8 cellular contexts compared by ENCODE assay signal in the genomic region with DNA sequence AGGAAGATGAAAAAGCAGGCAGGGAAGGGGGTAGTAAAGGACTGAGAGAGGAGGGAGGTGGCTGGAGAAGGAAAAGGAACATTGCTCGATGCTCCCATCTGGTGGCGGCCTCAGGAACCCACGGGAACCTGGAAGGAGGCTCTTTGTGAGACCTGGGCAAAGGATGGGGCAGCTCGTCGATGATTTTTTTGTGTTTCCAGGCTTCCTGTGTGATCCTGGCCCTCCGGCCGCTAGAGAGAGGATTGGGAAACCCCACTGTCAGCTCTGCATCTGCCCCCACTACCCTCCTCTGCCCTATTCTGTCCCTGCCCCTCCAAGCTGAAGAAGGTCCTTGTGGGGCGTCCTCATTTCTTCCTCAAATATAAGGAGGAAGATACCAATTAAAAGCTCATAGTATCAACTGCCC. TPM values are rescaled to one million over a fixed set of nuclear protein-coding genes. Genes with fewer than 3 reads are reported as not detected.
A peak's percentile ranks its signal among the peaks of the same experiment; 100 is the strongest.
DNase-seq lines count a peak whose midpoint lies in the region; ATAC-seq and TF ChIP-seq lines count a peak whose summit lies in the region.

No MANE protein-coding gene starts in this region.

- H3K4me3 ChIP-seq in AG09309 (ENCODE audit: control insufficient read depth, low read depth, low read length) (no peak overlapping the region), coronary artery (no peak overlapping the region), lower leg skin (ENCODE audit: low read depth, poor library complexity, severe bottlenecking) (no peak overlapping the region)

- no peak for TF ChIP-seq POLR2A in lower leg skin (IDR thresholded peaks at IDR 0.05)

- POLR2A ChIA-PET in WTC11 (lab: Charles Lee): interaction anchor here (1.8 kb wide), 1 partner anchor 59 kb away, joined by 6 read pairs; no protein-coding TSS in a partner anchor

- CTCF ChIA-PET in WTC11 (lab: Charles Lee): interaction anchor here (0.8 to 9.0 kb wide), 35 partner anchors 10 to 480 kb away, joined by 3 to 233 read pairs (median 5); a partner anchor contains a TSS

- H3K27ac ChIP-seq in coronary artery: no peak overlapping the region

- no peaks in the 10 kb centered on the region for H3K27me3 Mint-ChIP-seq in WTC11 (ENCODE audit: low read depth)

- intact Hi-C loops in lower leg skin (cut with DNase I; ENCODE audit: low total_unique reads): no loop called here

- peak; percentile 88 for TF ChIP-seq CTCF in AG09309 (IDR thresholded peaks at IDR 0.05; ENCODE audit: control insufficient read depth, insufficient read depth, low read depth, low read length, missing control alignments)
- peak; percentile 79 for TF ChIP-seq CTCF in GM20000 (IDR thresholded peaks at IDR 0.05; ENCODE audit: extremely low read depth, missing control alignments)
- TF ChIP-seq CTCF in WTC11 (IDR thresholded peaks at IDR 0.05): 0 out of 2 replicates have a peak, but pooled peaks have one; percentile 44
- peak; percentile 66 for TF ChIP-seq CTCF in coronary artery (IDR thresholded peaks at IDR 0.05)
- TF ChIP-seq CTCF in lower leg skin (IDR thresholded peaks at IDR 0.05): peak in 1 of 3 donors; percentile 33

- 13 to 14% methylated on average over 8 of the region's 8 CpGs for WGBS in lower leg skin, 2 donors

- H3K4me1 Mint-ChIP-seq in WTC11: peaks cover 9% of the 10 kb centered on the region

- no peak overlapping the region for H3K27ac Mint-ChIP-seq in WTC11

- H3K9me3 Mint-ChIP-seq in WTC11: no peaks in the 10 kb centered on the region

- ATAC-seq in WTC11: peak; percentile 90
- ATAC-seq in GM19035 (IDR thresholded peaks at IDR 0.05; ENCODE audit: unreplicated experiment): no peak

- H3K36me3 Mint-ChIP-seq in WTC11: no peaks in the 10 kb centered on the region

- no peak for DNase-seq in AG09309 (ENCODE audit: low read depth)
- peak; percentile 87 for DNase-seq in GM20000 (ENCODE audit: low spot score)
- DNase-seq in NCI-H2227 treated with DMSO at 0.1 percent for 48 hours (lab: John Stamatoyannopoulos, UW): peak; percentile 80
- DNase-seq in WTC11 (ENCODE audit: low spot score): peak; percentile 83
- DNase-seq in coronary artery (ENCODE audit: low spot score): no peak
- peak; percentile 69 to 92 for DNase-seq in lower leg skin (ENCODE audit: low spot score in 2 of 2)
- DNase-seq in stimulated activated CD8-positive, alpha-beta memory T cell treated with anti-CD3 and anti-CD28 coated beads, Interleukin-7, amount 100 ng/mL, for 24 hours (ENCODE audit: low read depth): peak; percentile 26

- no peak overlapping the region for H3K4me3 Mint-ChIP-seq in WTC11

TF ChIP-seq in WTC11, 78 proteins besides CTCF, POLR2A, EP300 and RAD21:
- TF ChIP-seq ZBTB21 (CRISPR knock-in tag; IDR thresholded peaks at IDR 0.05; ENCODE audit: borderline replicate concordance): no peak
- TF ChIP-seq, protein P1, sequence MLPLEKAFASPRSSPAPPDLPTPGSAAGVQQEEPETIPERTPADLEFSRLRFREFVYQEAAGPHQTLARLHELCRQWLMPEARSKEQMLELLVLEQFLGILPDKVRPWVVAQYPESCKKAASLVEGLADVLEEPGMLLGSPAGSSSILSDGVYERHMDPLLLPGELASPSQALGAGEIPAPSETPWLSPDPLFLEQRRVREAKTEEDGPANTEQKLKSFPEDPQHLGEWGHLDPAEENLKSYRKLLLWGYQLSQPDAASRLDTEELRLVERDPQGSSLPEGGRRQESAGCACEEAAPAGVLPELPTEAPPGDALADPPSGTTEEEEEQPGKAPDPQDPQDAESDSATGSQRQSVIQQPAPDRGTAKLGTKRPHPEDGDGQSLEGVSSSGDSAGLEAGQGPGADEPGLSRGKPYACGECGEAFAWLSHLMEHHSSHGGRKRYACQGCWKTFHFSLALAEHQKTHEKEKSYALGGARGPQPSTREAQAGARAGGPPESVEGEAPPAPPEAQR (CRISPR knock-in tag; IDR thresholded peaks at IDR 0.05): no peak
- no peak for TF ChIP-seq ELF4 (CRISPR knock-in tag; IDR thresholded peaks at IDR 0.05; ENCODE audit: low read depth)
- TF ChIP-seq, protein P2, sequence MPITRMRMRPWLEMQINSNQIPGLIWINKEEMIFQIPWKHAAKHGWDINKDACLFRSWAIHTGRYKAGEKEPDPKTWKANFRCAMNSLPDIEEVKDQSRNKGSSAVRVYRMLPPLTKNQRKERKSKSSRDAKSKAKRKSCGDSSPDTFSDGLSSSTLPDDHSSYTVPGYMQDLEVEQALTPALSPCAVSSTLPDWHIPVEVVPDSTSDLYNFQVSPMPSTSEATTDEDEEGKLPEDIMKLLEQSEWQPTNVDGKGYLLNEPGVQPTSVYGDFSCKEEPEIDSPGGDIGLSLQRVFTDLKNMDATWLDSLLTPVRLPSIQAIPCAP (CRISPR knock-in tag; IDR thresholded peaks at IDR 0.05): no peak
- TF ChIP-seq MYBL2 (CRISPR knock-in tag; IDR thresholded peaks at IDR 0.05): no peak
- TF ChIP-seq MXD4 (CRISPR knock-in tag; IDR thresholded peaks at IDR 0.05; ENCODE audit: borderline replicate concordance): no peak
- TF ChIP-seq, protein P3, sequence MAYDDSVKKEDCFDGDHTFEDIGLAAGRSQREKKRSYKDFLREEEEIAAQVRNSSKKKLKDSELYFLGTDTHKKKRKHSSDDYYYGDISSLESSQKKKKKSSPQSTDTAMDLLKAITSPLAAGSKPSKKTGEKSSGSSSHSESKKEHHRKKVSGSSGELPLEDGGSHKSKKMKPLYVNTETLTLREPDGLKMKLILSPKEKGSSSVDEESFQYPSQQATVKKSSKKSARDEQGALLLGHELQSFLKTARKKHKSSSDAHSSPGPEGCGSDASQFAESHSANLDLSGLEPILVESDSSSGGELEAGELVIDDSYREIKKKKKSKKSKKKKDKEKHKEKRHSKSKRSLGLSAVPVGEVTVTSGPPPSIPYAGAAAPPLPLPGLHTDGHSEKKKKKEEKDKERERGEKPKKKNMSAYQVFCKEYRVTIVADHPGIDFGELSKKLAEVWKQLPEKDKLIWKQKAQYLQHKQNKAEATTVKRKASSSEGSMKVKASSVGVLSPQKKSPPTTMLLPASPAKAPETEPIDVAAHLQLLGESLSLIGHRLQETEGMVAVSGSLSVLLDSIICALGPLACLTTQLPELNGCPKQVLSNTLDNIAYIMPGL (CRISPR knock-in tag; IDR thresholded peaks at IDR 0.05): no peak
- TF ChIP-seq OVOL2 (CRISPR knock-in tag; IDR thresholded peaks at IDR 0.05; ENCODE audit: borderline replicate concordance): no peak
- no peak for TF ChIP-seq TP53 (CRISPR knock-in tag; IDR thresholded peaks at IDR 0.05)
- no peak for TF ChIP-seq HMGA2 (CRISPR knock-in tag; IDR thresholded peaks at IDR 0.05)
TF ChIP-seq in WTC11: peak in this region for 0.

RNA-seq across cellular contexts. Expression of a gene that starts 6.6 kb away (rescaled TPM):
- total RNA-seq in WTC11 (2021) (0.07 to 0.11 TPM (median 0.09 TPM) in 3 replicates), lower leg skin (under 1 TPM in 3 of 4 donors, not detected in 1; 0.26 to 0.61 (median 0.59) TPM)

RNA-seq across cellular contexts. Expression of a gene that starts 24.2 kb away (rescaled TPM):
- total RNA-seq in WTC11 (2021) (33.5 to 37.9 TPM (median 36.0 TPM) in 3 replicates), lower leg skin (100 to 1,000 TPM; 130 to 156 (median 142) TPM)

Comparison
In these comparisons a context has a peak if more than half of its experiments do, and no peak if none do; other contexts are left out.
1. DNase-seq: peak in GM20000 (single experiment), NCI-H2227 treated with DMSO at 0.1 percent for 48 hours (single experiment), WTC11 (single experiment), lower leg skin (2 of 2) and stimulated activated CD8-positive, alpha-beta memory T cell treated with anti-CD3 and anti-CD28 coated beads, Interleukin-7, amount 100 ng/mL, for 24 hours (single experiment); none in AG09309 (single experiment) and coronary artery (single experiment).